In the genomic region with DNA sequence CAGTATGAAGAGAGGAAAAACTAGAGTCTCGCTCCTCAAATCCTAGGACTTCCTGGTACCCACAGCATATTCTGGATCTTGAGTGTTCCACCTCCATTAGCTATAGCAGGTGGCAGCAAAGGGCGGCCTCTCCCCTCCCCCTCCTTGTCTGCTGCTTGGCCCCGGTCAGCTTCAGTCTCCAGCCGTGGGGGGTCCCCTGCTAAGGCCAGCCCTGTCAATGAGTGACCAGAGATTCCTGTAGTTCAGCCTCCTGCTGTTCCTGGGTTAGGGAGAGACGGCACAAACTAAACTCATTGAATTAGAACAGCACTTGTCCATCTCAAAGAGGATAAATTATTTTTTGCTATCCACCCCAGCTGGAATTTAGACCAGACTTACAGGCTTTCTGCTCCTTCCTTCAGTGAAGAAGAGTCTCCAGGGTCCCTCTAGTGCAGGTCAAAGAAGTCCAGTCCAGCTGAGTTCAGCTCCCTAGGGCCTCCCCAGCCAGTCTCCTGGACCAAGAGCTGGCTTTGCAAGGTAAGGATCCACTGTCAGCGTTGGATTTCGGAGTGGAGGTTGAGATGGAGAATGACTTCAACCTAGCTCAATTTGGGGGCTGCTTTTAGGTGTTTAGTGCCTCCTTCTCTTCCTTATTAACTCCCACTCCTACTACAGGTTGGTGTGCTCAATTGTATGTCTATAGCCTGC, we compare ENCODE assay signal across 10 cellular contexts. TPM values are rescaled to one million over a fixed set of nuclear protein-coding genes. Genes with fewer than 3 reads are reported as not detected.
A peak's percentile ranks its signal among the peaks of the same experiment; 100 is the strongest.
DNase-seq lines count a peak whose midpoint lies in the region; ATAC-seq and TF ChIP-seq lines count a peak whose summit lies in the region.
"Had no signal": no experiment of that assay in that cellular context is flagged by ENCODE, and none has a peak within 500 bp of the region (broad histone marks: within the 10 kb centered on the region; RNA-seq: fewer than 3 reads in every experiment).

No MANE protein-coding gene starts in this region.

- H3K27me3 ChIP-seq in A673 (replicated peaks; ENCODE audit: insufficient read depth, low read depth, low read length, poor library complexity) (no peaks in the 10 kb centered on the region), ovary (no peaks in the 10 kb centered on the region)

- TF ChIP-seq CTCF in A673 (conservative IDR thresholded peaks at IDR 0.05; ENCODE audit: low read depth, low read length): no peak
- TF ChIP-seq CTCF in ovary (IDR thresholded peaks at IDR 0.05): no peak

- ATAC-seq in T-cell (replicated peaks in 1 of 4) (no peak), Right ventricle myocardium superior (ENCODE audit: poor library complexity) (no peak), HG03039 (IDR thresholded peaks at IDR 0.05; ENCODE audit: unreplicated experiment) (no peak)

- no peak for TF ChIP-seq EP300 in ovary (IDR thresholded peaks at IDR 0.05)

- CTCF ChIA-PET in A673 (lab: Charles Lee) (interaction anchor here (1.4 to 1.7 kb wide), 2 partner anchors 11 to 53 kb away, joined by 4 read pairs; no protein-coding TSS in a partner anchor), T-cell (lab: Charles Lee) (interaction anchor here (0.6 to 4.1 kb wide), 6 partner anchors 11 to 337 kb away, joined by 3 to 31 read pairs (median 4); no protein-coding TSS in a partner anchor)

- POLR2A ChIA-PET in A673 (lab: Charles Lee; ENCODE audit: low non-redundant PET): no interaction called here
- POLR2A ChIA-PET in T-cell (lab: Charles Lee): no interaction called here

- peak overlapping the region in 1 of 2 donors; percentile 74 for H3K27ac Mint-ChIP-seq in T-cell
- H3K27ac Mint-ChIP-seq: stimulated activated naive CD8-positive, alpha-beta T cell treated with anti-CD3 and anti-CD28 coated beads, Interleukin-15, Interleukin-2, amounts not matched to agents 100 ng/mL and 50 ng/mL, for 24 hours had no signal

- peaks cover 13% of the 10 kb centered on the region for H3K36me3 Mint-ChIP-seq in T-cell

- H3K27ac ChIP-seq in A673 (ENCODE audit: low read depth, low read length, poor library complexity, severe bottlenecking) (peak overlapping the region; percentile 74), ovary (peak overlapping the region; percentile 31 to 87)

- H3K27me3 Mint-ChIP-seq in T-cell: peaks cover 0 to 13% of the 10 kb centered on the region in 2 donors

- TF ChIP-seq POLR2A in ovary (IDR thresholded peaks at IDR 0.05): no peak

- H3K4me1 ChIP-seq in A673 (ENCODE audit: insufficient read depth, low read length, poor library complexity, severe bottlenecking) (peaks cover 41% of the 10 kb centered on the region), ovary (ENCODE audit: insufficient read depth) (peaks cover 17% of the 10 kb centered on the region)

- no peak overlapping the region for H3K4me3 ChIP-seq in A673 (ENCODE audit: low read depth, low read length, poor library complexity, severe bottlenecking)
- no peak overlapping the region for H3K4me3 ChIP-seq in ovary

- DNase-seq in A673 (ENCODE audit: low spot score) (no peak), T-cell (no peak), Right ventricle myocardium superior (peak; percentile 63), ovary (peak in 4 of 5 donors; percentile 44 to 57 (median 50)), 8988T (no peak), activated gamma-delta T cell treated with Interleukin-2 at 50 U/mL for 16 hours (no peak)
- no peak for DNase-seq in stimulated activated CD4-positive, alpha-beta T cell treated with anti-CD3 and anti-CD28 coated beads, Interleukin-2, amount 100 ng/mL, for 24 hours
- DNase-seq: NCI-H526 had no signal

- H3K4me3 Mint-ChIP-seq in T-cell: peak overlapping the region; percentile 55 to 84 (median 58)

- peaks cover 17% of the 10 kb centered on the region for H3K36me3 ChIP-seq in A673 (ENCODE audit: insufficient read depth, low read length, poor library complexity, severe bottlenecking)
- no peaks in the 10 kb centered on the region for H3K36me3 ChIP-seq in ovary

- intact Hi-C loops in A673 (cut with micrococcal nuclease; ENCODE audit: unreplicated experiment): no loop called here
- intact Hi-C loops in Right ventricle myocardium superior (cut with DNase I): no loop called here
- intact Hi-C loops in ovary (cut with DNase I): no loop called here

- H3K9me3 ChIP-seq in A673 (ENCODE audit: low read depth, low read length, poor library complexity, severe bottlenecking) (no peaks in the 10 kb centered on the region), ovary (no peaks in the 10 kb centered on the region)

- H3K4me1 Mint-ChIP-seq in T-cell: peaks cover 19 to 29% (median 24%) of the 10 kb centered on the region in 3 donors

- H3K9me3 Mint-ChIP-seq in T-cell: no peaks in the 10 kb centered on the region
- H3K9me3 Mint-ChIP-seq: stimulated activated naive CD8-positive, alpha-beta T cell treated with anti-CD3 and anti-CD28 coated beads, Interleukin-15, Interleukin-2, amounts not matched to agents 100 ng/mL and 50 ng/mL, for 24 hours had no signal

- WGBS in ovary, 3 donors: 39 to 54% (median 45%) methylated on average over 7 of the region's 7 CpGs

- no TSS peak for BruUV-seq in A673 (replicated peaks; lab: Mats Ljungman, UMichigan)

RNA-seq across cellular contexts. Expression of gene PHLDB1, which starts 1.1 kb away (rescaled TPM):
- 48.7 and 58.7 TPM in 2 replicates for total RNA-seq in A673 (2021)
- 1 to 10 TPM; 1.8 to 7.8 (median 4.0) TPM for total RNA-seq in T-cell
- 102 TPM for total RNA-seq in Right ventricle myocardium superior
- total RNA-seq in ovary: 100 to 1,000 TPM in 5 of 7 donors, 10 to 100 TPM in 2; 69.4 to 265 (median 139) TPM
- polyA plus RNA-seq in ovary: 10 to 100 TPM; 46.2 to 73.7 TPM

RNA-seq across cellular contexts. Expression of gene ARCN1, which starts 34.1 kb away (rescaled TPM):
- total RNA-seq in A673 (2021): 217 and 220 TPM in 2 replicates
- 100 to 1,000 TPM in 3 of 5 donors, 10 to 100 TPM in 2; 80.6 to 117 (median 111) TPM for total RNA-seq in T-cell
- total RNA-seq in Right ventricle myocardium superior: 80.7 TPM
- total RNA-seq in ovary: 100 to 1,000 TPM in 5 of 7 donors, 10 to 100 TPM in 2; 60.2 to 151 (median 125) TPM
- polyA plus RNA-seq in ovary: 100 to 1,000 TPM in 1 of 2 donors, 10 to 100 TPM in 1; 67.3 to 154 TPM

RNA-seq across cellular contexts. Expression of gene IFT46, which starts 40.6 kb away (rescaled TPM):
- 34.3 and 34.6 TPM in 2 replicates for total RNA-seq in A673 (2021)
- 10 to 100 TPM in 3 of 5 donors, 1 to 10 TPM in 2; 7.0 to 12.4 (median 11.3) TPM for total RNA-seq in T-cell
- total RNA-seq in Right ventricle myocardium superior: 23.2 TPM
- total RNA-seq in ovary: 10 to 100 TPM; 22.2 to 42.6 (median 27.9) TPM
- 10 to 100 TPM; 22.8 to 53.1 TPM for polyA plus RNA-seq in ovary

Comparison
In these comparisons a context has a peak if more than half of its experiments do, and no peak if none do; other contexts are left out.
1. DNase-seq: peak in Right ventricle myocardium superior (single experiment) and ovary (4 of 5); none in A673 (single experiment), T-cell (0 of 34), 8988T (single experiment), stimulated activated CD4-positive, alpha-beta T cell treated with anti-CD3 and anti-CD28 coated beads, Interleukin-2, amount 100 ng/mL, for 24 hours (0 of 2) and activated gamma-delta T cell treated with Interleukin-2 at 50 U/mL for 16 hours (single experiment).